8 cellular contexts compared by ENCODE assay signal in genomic region chr6:149082320-149082719, GRCh38.
A peak's percentile ranks its signal among the peaks of the same experiment; 100 is the strongest.
DNase-seq lines count a peak whose midpoint lies in the region; ATAC-seq and TF ChIP-seq lines count a peak whose summit lies in the region.

No MANE protein-coding gene starts in this region.

- H3K4me3 ChIP-seq in A673 (ENCODE audit: low read depth, low read length, poor library complexity, severe bottlenecking) (no peak overlapping the region), lung (no peak overlapping the region)

- peak; percentile 74 for ATAC-seq in GM18867 (IDR thresholded peaks at IDR 0.05; ENCODE audit: unreplicated experiment)
- ATAC-seq in HG03442 (IDR thresholded peaks at IDR 0.05; ENCODE audit: unreplicated experiment) = peak; percentile 72
- peak; percentile 61 for ATAC-seq in lung (ENCODE audit: insufficient read depth, low FRiP score)

- no peaks in the 10 kb centered on the region for H3K4me1 ChIP-seq in A673 (ENCODE audit: insufficient read depth, low read length, poor library complexity, severe bottlenecking)
- H3K4me1 ChIP-seq in lung (ENCODE audit: control insufficient read depth in 2 of 2, insufficient read depth in 2 of 2, low read length in 2 of 2) = peaks cover 0 to 2% of the 10 kb centered on the region in 2 donors

- H3K27me3 ChIP-seq in A673 (replicated peaks; ENCODE audit: insufficient read depth, low read depth, low read length, poor library complexity) (peaks cover 8% of the 10 kb centered on the region), lung (ENCODE audit: control insufficient read depth, insufficient read depth) (no peaks in the 10 kb centered on the region)

- TF ChIP-seq CTCF in A673 (conservative IDR thresholded peaks at IDR 0.05; ENCODE audit: low read depth, low read length) (peak; percentile 86), lung (IDR thresholded peaks at IDR 0.05; ENCODE audit: control extremely low read depth, extremely low read depth) (peak; percentile 81)

- intact Hi-C loops in A673 (cut with micrococcal nuclease; ENCODE audit: unreplicated experiment) = loop anchor here (1.0 kb wide), 2 partner anchors 350 to 435 kb away; no protein-coding TSS in a partner anchor

- BruUV-seq in A673 (replicated peaks; lab: Mats Ljungman, UMichigan) = no TSS peak

- H3K36me3 ChIP-seq in A673 (ENCODE audit: insufficient read depth, low read length, poor library complexity, severe bottlenecking) (no peaks in the 10 kb centered on the region), lung (ENCODE audit: control insufficient read depth in 2 of 2, insufficient read depth in 2 of 2, low read length in 2 of 2) (no peaks in the 10 kb centered on the region)

- POLR2A ChIA-PET in A673 (lab: Charles Lee; ENCODE audit: low non-redundant PET) = no interaction called here

- H3K27ac ChIP-seq in A673 (ENCODE audit: low read depth, low read length, poor library complexity, severe bottlenecking) = no peak overlapping the region
- H3K27ac ChIP-seq in lung (ENCODE audit: low read depth in 1 of 2, low read length in 1 of 2) = no peak overlapping the region

- 30 to 33% methylated on average over 6 of the region's 6 CpGs for WGBS in lung, 2 donors

- DNase-seq in A673 (ENCODE audit: low spot score) (peak; percentile 64), NCI-H774 (lab: John Stamatoyannopoulos, UW) (peak; percentile 56), ecto neural progenitor cell (ENCODE audit: low spot score) (peak; percentile 73), lung (ENCODE audit: low spot score) (peak; percentile 81)
- DNase-seq in activated CD4-positive, alpha-beta T cell treated with anti-CD3 and anti-CD28 coated beads, Interleukin-2, amount 50 U/mL, for 48 hours = peak; percentile 90 to 92
- DNase-seq in stimulated activated CD8-positive, alpha-beta memory T cell treated with anti-CD3 and anti-CD28 coated beads, Interleukin-15, amount 100 ng/mL, for 48 hours (ENCODE audit: low read depth in 2 of 2) = peak; percentile 66 to 69

- H3K9me3 ChIP-seq in A673 (ENCODE audit: low read depth, low read length, poor library complexity, severe bottlenecking) = no peaks in the 10 kb centered on the region
- H3K9me3 ChIP-seq in lung (ENCODE audit: control insufficient read depth in 2 of 2, insufficient read depth in 1 of 2, low read length in 1 of 2) = no peaks in the 10 kb centered on the region

- CTCF ChIA-PET in A673 (lab: Charles Lee) = interaction anchor here (0.5 to 2.0 kb wide), 5 partner anchors 21 to 391 kb away, joined by 3 to 20 read pairs (median 3); no protein-coding TSS in a partner anchor
